6 cellular contexts compared by ENCODE assay signal in the genomic region with DNA sequence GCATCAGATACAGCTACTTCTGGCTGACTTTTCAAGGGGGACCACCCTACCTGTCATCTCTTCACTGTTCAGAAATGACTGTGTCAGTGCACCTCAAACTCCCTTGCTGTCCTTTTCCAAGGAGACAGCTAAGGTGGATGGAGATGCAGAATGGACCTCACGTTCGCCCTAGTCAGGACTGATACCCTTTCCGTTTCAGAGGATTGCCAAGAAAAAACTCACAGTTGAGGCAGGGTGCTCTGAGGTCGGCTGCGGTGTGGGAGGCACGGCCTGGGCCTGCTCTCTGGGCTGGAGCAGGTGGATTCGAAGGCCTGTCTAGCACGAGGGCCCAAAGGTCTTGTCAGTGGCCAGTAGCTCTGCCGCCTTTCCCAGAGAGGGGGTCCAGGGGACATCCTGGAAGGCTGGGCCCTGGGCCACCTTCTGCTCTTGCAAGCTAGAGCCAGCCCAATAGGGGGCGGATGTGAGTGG. TPM values are rescaled to one million over a fixed set of nuclear protein-coding genes. Genes with fewer than 3 reads are reported as not detected.
DNase-seq lines count a peak whose midpoint lies in the region; ATAC-seq, FAIRE-seq and TF ChIP-seq lines count a peak whose summit lies in the region.

No MANE protein-coding gene starts in this region.

- DNase-seq in D721Med (ENCODE audit: insufficient read length, low spot score) (no peak), MM.1S (peak; percentile 66), cardiac fibroblast (ENCODE audit: low read depth in 2 of 2) (peak; percentile 32 to 35), osteoblast (ENCODE audit: insufficient read length, low spot score, missing footprints) (no peak), NCI-H1092 (lab: John Stamatoyannopoulos, UW) (no peak)

- no peaks in the 10 kb centered on the region for H3K9me2 ChIP-seq in MM.1S (replicated peaks; ENCODE audit: insufficient read depth, low read length)

- ATAC-seq in HG03139 (IDR thresholded peaks at IDR 0.05; ENCODE audit: unreplicated experiment) = no peak

- H3K4me3 ChIP-seq in MM.1S (ENCODE audit: low read length) (peak overlapping the region; percentile 94), cardiac fibroblast (replicated peaks in 1 of 2; ENCODE audit: low read depth in 2 of 2, low read length in 2 of 2) (peak overlapping the region; percentile 26 to 39), osteoblast (ENCODE audit: insufficient read depth, low read length) (peak overlapping the region; percentile 60)

- peaks cover 13% of the 10 kb centered on the region; the same call in 1 of the 2 replicates for H3F3A ChIP-seq in MM.1S (ENCODE audit: insufficient read depth, low read length)

- peak; percentile 55 for TF ChIP-seq CTCF in D721Med (IDR thresholded peaks at IDR 0.05; ENCODE audit: insufficient read depth, missing control alignments)
- peak; percentile 86; the same call in 1 of the 2 replicates for TF ChIP-seq CTCF in MM.1S (IDR thresholded peaks at IDR 0.05; ENCODE audit: low read length)
- peak; percentile 72 for TF ChIP-seq CTCF in cardiac fibroblast (IDR thresholded peaks at IDR 0.05; ENCODE audit: low read depth, low read length)
- TF ChIP-seq CTCF in osteoblast (IDR thresholded peaks at IDR 0.05; ENCODE audit: extremely low read depth, low read depth, low read length) = peak; percentile 49

- FAIRE-seq in D721Med (lab: Jason Lieb, UNC) = no peak

- peak overlapping the region; percentile 89 for H2AFZ ChIP-seq in MM.1S (ENCODE audit: low read length)
- no peak overlapping the region for H2AFZ ChIP-seq in osteoblast (ENCODE audit: low read length)

- H3K79me2 ChIP-seq in MM.1S (ENCODE audit: low read length) (peaks cover 40% of the 10 kb centered on the region), osteoblast (ENCODE audit: insufficient read depth, low read length) (no peaks in the 10 kb centered on the region)

- H3K36me3 ChIP-seq in MM.1S (replicated peaks; ENCODE audit: insufficient read depth, low read length) = 0 out of 2 replicates have a peak, but pooled peaks cover 2% of the 10 kb centered on the region
- peaks cover 23% of the 10 kb centered on the region for H3K36me3 ChIP-seq in osteoblast (ENCODE audit: insufficient read depth, low read length)

- peak overlapping the region; percentile 87 for H3K9ac ChIP-seq in MM.1S (ENCODE audit: low read length)

- H3K27me3 ChIP-seq in MM.1S (replicated peaks; ENCODE audit: insufficient read depth, low read length) (no peaks in the 10 kb centered on the region), osteoblast (ENCODE audit: insufficient read depth, low read length) (no peaks in the 10 kb centered on the region)

- peak overlapping the region; percentile 86 for H3K4me2 ChIP-seq in MM.1S (ENCODE audit: low read depth, low read length)
- H3K4me2 ChIP-seq in osteoblast (ENCODE audit: insufficient read depth, low read length) = peak overlapping the region; percentile 77

- peaks cover 20% of the 10 kb centered on the region for H3K4me1 ChIP-seq in MM.1S (ENCODE audit: low read length)
- peaks cover 29% of the 10 kb centered on the region for H3K4me1 ChIP-seq in osteoblast (ENCODE audit: insufficient read depth, low read length)

- H3K27ac ChIP-seq in MM.1S (ENCODE audit: low read length) (peak overlapping the region; percentile 69; the same call in 1 of the 2 replicates), osteoblast (ENCODE audit: low read depth, low read length) (no peak overlapping the region)

- H3K9me3 ChIP-seq in MM.1S (replicated peaks; ENCODE audit: insufficient read depth, low read length) = no peaks in the 10 kb centered on the region
- no peaks in the 10 kb centered on the region for H3K9me3 ChIP-seq in osteoblast (ENCODE audit: low read depth, low read length)

- H4K20me1 ChIP-seq in MM.1S (ENCODE audit: insufficient read depth, low read length) = no peaks in the 10 kb centered on the region
- H4K20me1 ChIP-seq in osteoblast (ENCODE audit: insufficient read depth, low read length) = peaks cover 2% of the 10 kb centered on the region

RNA-seq across cellular contexts. Expression of a gene that starts 2.2 kb away (rescaled TPM):
- not detected in 2 replicates for total RNA-seq in osteoblast

RNA-seq across cellular contexts. Expression of a gene that starts 7.2 kb away (rescaled TPM):
- 16.5 and 18.5 TPM in 2 replicates for total RNA-seq in osteoblast

RNA-seq across cellular contexts. Expression of a gene that starts 7.3 kb away (rescaled TPM):
- 29.5 and 31.1 TPM in 2 replicates for total RNA-seq in osteoblast

RNA-seq across cellular contexts. Expression of a gene that starts 23.8 kb away (rescaled TPM):
- total RNA-seq in osteoblast = 56.6 and 64.8 TPM in 2 replicates

RNA-seq across cellular contexts. Expression of a gene that starts 24.3 kb away (rescaled TPM):
- 306 and 376 TPM in 2 replicates for total RNA-seq in osteoblast

Comparison
In these comparisons a context has a peak if more than half of its experiments do, and no peak if none do; other contexts are left out.
1. DNase-seq: peak in MM.1S (single experiment) and cardiac fibroblast (2 of 2); none in D721Med (single experiment), osteoblast (single experiment) and NCI-H1092 (single experiment).
2. H3K4me3 ChIP-seq: peak in every context shown above with its lines; median percentile 94 in MM.1S; 60 in osteoblast; 32 in cardiac fibroblast.
3. Peak in every context shown above with its lines, with median percentiles within 50 percentile points of each other: CTCF ChIP-seq.